Comparison of ENCODE assay signal across 17 cellular contexts in the genomic region with DNA sequence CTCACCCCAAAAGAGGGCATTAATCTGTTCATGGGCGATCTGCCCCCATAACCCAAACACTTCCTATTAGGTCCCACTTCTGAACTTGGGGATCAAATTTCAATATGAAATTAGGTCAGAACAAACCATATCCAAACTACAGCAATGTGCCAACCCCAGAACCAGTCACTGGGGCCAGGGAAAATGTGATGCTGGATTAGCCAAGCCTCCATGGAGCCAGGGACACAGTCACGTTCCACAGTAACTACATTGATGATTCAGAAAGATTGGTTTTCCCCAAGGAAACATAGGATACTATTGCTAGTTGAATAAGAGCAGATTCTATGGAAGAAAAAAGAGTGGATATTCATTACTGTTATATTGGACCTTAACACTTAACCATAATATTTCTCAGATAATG.
"Had no signal": no experiment of that assay in that cellular context is flagged by ENCODE, and none has a peak within 500 bp of the region (broad histone marks: within the 10 kb centered on the region; RNA-seq: fewer than 3 reads in every experiment).

No MANE protein-coding gene starts in this region.

- ATAC-seq: esophagus mucosa; left colon; left ventricle myocardium superior; naive thymus-derived CD4-positive, alpha-beta T cell; stimulated activated naive CD8-positive, alpha-beta T cell treated with anti-CD3 and anti-CD28 coated beads, Interleukin-15, Interleukin-2, amounts not matched to agents 100 U/mL and 50 U/mL, for 24 hours had no signal

- H3K9me3 Mint-ChIP-seq: naive thymus-derived CD4-positive, alpha-beta T cell; stimulated activated effector memory CD8-positive, alpha-beta T cell treated with anti-CD3 and anti-CD28 coated beads, Interleukin-12 subunit alpha, Interleukin-12 subunit beta, amount 100 ng/mL, for 72 hours had no signal

- H3K4me3 ChIP-seq: heart left ventricle, lung, ovary, right atrium auricular region, tibial artery, upper lobe of left lung, uterus had no signal

- DNase-seq: effector memory CD4-positive, alpha-beta T cell; hippocampal formation; left colon; left ventricle myocardium superior; naive thymus-derived CD4-positive, alpha-beta T cell; ovary; stimulated activated CD4-positive, alpha-beta T cell treated with anti-CD3 and anti-CD28 coated beads, Interleukin-4, amount 100 ng/mL, for 1 hour; stimulated activated CD8-positive, alpha-beta memory T cell treated with anti-CD3 and anti-CD28 coated beads, Interleukin-4, amount 100 ng/mL, for 48 hours; stimulated activated naive CD8-positive, alpha-beta T cell treated with anti-CD3 and anti-CD28 coated beads, Interleukin-15, Interleukin-2, amounts not matched to agents 100 U/mL and 50 U/mL, for 24 hours; tibial artery; uterus had no signal

- H3K27ac Mint-ChIP-seq: naive thymus-derived CD4-positive, alpha-beta T cell; stimulated activated effector memory CD8-positive, alpha-beta T cell treated with anti-CD3 and anti-CD28 coated beads, Interleukin-12 subunit alpha, Interleukin-12 subunit beta, amount 100 ng/mL, for 72 hours had no signal

- H3K4me3 Mint-ChIP-seq: naive thymus-derived CD4-positive, alpha-beta T cell; stimulated activated effector memory CD8-positive, alpha-beta T cell treated with anti-CD3 and anti-CD28 coated beads, Interleukin-12 subunit alpha, Interleukin-12 subunit beta, amount 100 ng/mL, for 72 hours had no signal

- H3K36me3 Mint-ChIP-seq: stimulated activated effector memory CD8-positive, alpha-beta T cell treated with anti-CD3 and anti-CD28 coated beads, Interleukin-12 subunit alpha, Interleukin-12 subunit beta, amount 100 ng/mL, for 72 hours had no signal

- H3K4me1 Mint-ChIP-seq: naive thymus-derived CD4-positive, alpha-beta T cell; stimulated activated effector memory CD8-positive, alpha-beta T cell treated with anti-CD3 and anti-CD28 coated beads, Interleukin-12 subunit alpha, Interleukin-12 subunit beta, amount 100 ng/mL, for 72 hours had no signal
